13 cellular contexts compared by ENCODE assay signal in the genomic region with DNA sequence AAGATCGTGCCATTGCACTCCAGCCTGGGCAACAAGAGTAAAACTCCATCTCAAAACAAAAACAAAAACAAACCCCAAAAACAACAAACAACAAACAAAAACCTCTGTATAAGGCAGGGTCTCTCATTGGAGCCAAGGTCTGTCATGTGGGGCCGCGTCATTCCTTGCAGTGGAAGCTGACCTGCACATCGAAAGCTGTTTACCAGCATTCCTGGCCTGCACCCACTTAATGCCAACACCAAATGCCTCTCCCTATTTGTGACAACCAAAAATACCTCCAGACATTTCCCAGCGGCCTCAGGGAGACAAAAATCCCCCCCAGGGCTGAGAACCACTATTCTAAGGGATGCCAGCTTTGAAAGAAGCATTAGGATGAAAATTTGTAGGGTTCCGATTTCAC. TPM values are rescaled to one million over a fixed set of nuclear protein-coding genes. Genes with fewer than 3 reads are reported as not detected.
DNase-seq lines count a peak whose midpoint lies in the region; ATAC-seq and TF ChIP-seq lines count a peak whose summit lies in the region.
"Had no signal": no experiment of that assay in that cellular context is flagged by ENCODE, and none has a peak within 500 bp of the region (broad histone marks: within the 10 kb centered on the region; RNA-seq: fewer than 3 reads in every experiment).

No MANE protein-coding gene starts in this region.

- no peak overlapping the region for H3K27ac ChIP-seq in iPS-20b (ENCODE audit: low read length)
- H3K27ac ChIP-seq: adrenal gland, colonic mucosa had no signal

- peaks cover 23% of the 10 kb centered on the region for H3K27me3 ChIP-seq in iPS-20b (ENCODE audit: insufficient read depth, low read length)

- no peaks in the 10 kb centered on the region for H3K9me3 ChIP-seq in iPS-20b (ENCODE audit: insufficient read depth, low read depth, low read length)
- H3K9me3 ChIP-seq: adrenal gland, colonic mucosa had no signal

- H3K36me3 Mint-ChIP-seq in type B pancreatic cell: peaks cover 28% of the 10 kb centered on the region

- H3K9me3 Mint-ChIP-seq in type B pancreatic cell: peaks cover 11% of the 10 kb centered on the region

- H3K4me1 ChIP-seq in iPS-20b (ENCODE audit: insufficient read depth, low read length): peaks cover 5% of the 10 kb centered on the region; the same call in 1 of the 2 replicates
- H3K4me1 ChIP-seq: colonic mucosa had no signal

- peak overlapping the region; percentile 89 for H3K4me3 Mint-ChIP-seq in type B pancreatic cell

- no peaks in the 10 kb centered on the region; the same call in 1 of the 2 replicates for H3K36me3 ChIP-seq in iPS-20b (ENCODE audit: insufficient read depth, low read depth, low read length)
- H3K36me3 ChIP-seq: adrenal gland, colonic mucosa had no signal

- H3K27ac Mint-ChIP-seq in type B pancreatic cell: peak overlapping the region; percentile 78
- H3K27ac Mint-ChIP-seq: CD8-positive, alpha-beta T cell had no signal

- peak; percentile 6 for DNase-seq in Right ventricle myocardium inferior (ENCODE audit: missing footprints)
- no peak for DNase-seq in cardiac septum (ENCODE audit: low spot score)
- DNase-seq in type B pancreatic cell (ENCODE audit: extremely low spot score, unreplicated experiment): no peak
- DNase-seq in OCI-M1 (lab: John Stamatoyannopoulos, UW): no peak
- DNase-seq: activated T-cell treated with anti-CD3 and anti-CD28 coated beads, Interleukin-2, amount 50 U/mL, for 1 hour; adrenal gland; colonic mucosa; EL; NCI-H146; NCI-H510A treated with DMSO at 0.1 percent for 48 hours had no signal

- intact Hi-C loops in Right ventricle myocardium inferior (cut with DNase I) (no loop called here), cardiac septum (cut with DNase I) (no loop called here)

- peak overlapping the region; percentile 89 for H3K4me3 ChIP-seq in iPS-20b (ENCODE audit: low read length)

- no peak for ATAC-seq in Right ventricle myocardium inferior
- ATAC-seq in HG03196 (IDR thresholded peaks at IDR 0.05; ENCODE audit: unreplicated experiment): no peak
- ATAC-seq: CD8-positive, alpha-beta T cell had no signal

- no peak for TF ChIP-seq CTCF in type B pancreatic cell (conservative IDR thresholded peaks at IDR 0.05)

- peaks cover 17% of the 10 kb centered on the region for H3K27me3 Mint-ChIP-seq in type B pancreatic cell

- H3K9ac ChIP-seq in iPS-20b (ENCODE audit: low read depth, low read length): peak overlapping the region; percentile 73; the same call in 1 of the 2 replicates

- peaks cover 15% of the 10 kb centered on the region for H3K4me1 Mint-ChIP-seq in type B pancreatic cell (ENCODE audit: unreplicated experiment)

RNA-seq across cellular contexts. Expression of gene CPAMD8, which starts 1.2 kb away (rescaled TPM):
- total RNA-seq in Right ventricle myocardium inferior: 16.0 TPM
- total RNA-seq in cardiac septum: 7.1 TPM
- total RNA-seq in type B pancreatic cell (ENCODE audit: low replicate concordance): 27.6 and 42.9 TPM in 2 replicates

RNA-seq across cellular contexts. Expression of gene HAUS8, which starts 49.9 kb away (rescaled TPM):
- total RNA-seq in Right ventricle myocardium inferior (5.4 TPM), cardiac septum (2.6 TPM), type B pancreatic cell (ENCODE audit: low replicate concordance) (10.7 and 18.8 TPM in 2 replicates)

RNA-seq across cellular contexts. Expression of gene MYO9B, which starts 50.2 kb away (rescaled TPM):
- total RNA-seq in Right ventricle myocardium inferior (33.2 TPM), cardiac septum (35.6 TPM), type B pancreatic cell (ENCODE audit: low replicate concordance) (71.7 and 83.8 TPM in 2 replicates)
